ENCODE assay signal across 10 cellular contexts in genomic region chr4:9841072-9841471, GRCh38. TPM values are rescaled to one million over a fixed set of nuclear protein-coding genes. Genes with fewer than 3 reads are reported as not detected.
"Had no signal": no experiment of that assay in that cellular context is flagged by ENCODE, and none has a peak within 500 bp of the region (broad histone marks: within the 10 kb centered on the region; RNA-seq: fewer than 3 reads in every experiment).

No MANE protein-coding gene starts in this region.

- H3K4me3 ChIP-seq: GM23248, HAP-1 had no signal

- H3K4me3 Mint-ChIP-seq: IgD-negative memory B cell had no signal

- H3K4me1 ChIP-seq: HAP-1 had no signal

- H3K36me3 ChIP-seq: HAP-1 had no signal

- H3K4me2 ChIP-seq: KMS-11 had no signal

- H3K9me3 ChIP-seq: HAP-1 had no signal

- H3K27ac Mint-ChIP-seq: IgD-negative memory B cell had no signal

- H3K36me3 Mint-ChIP-seq: IgD-negative memory B cell had no signal

- H3K4me1 Mint-ChIP-seq: IgD-negative memory B cell had no signal

- H3K27ac ChIP-seq: GM23248, HL-60, KMS-11 had no signal

- DNase-seq: GM23248, H7, KBM-7 had no signal

- H3K27me3 Mint-ChIP-seq: IgD-negative memory B cell had no signal

- H2AFZ ChIP-seq: GM23248 had no signal

- ATAC-seq: HCT116, HepG2 had no signal

RNA-seq across cellular contexts. Expression of gene DRD5, which starts 59.6 kb away (rescaled TPM):
- total RNA-seq: GM23248, H7, HepG2, HT1080 had no signal
- polyA plus RNA-seq: GM23248, HepG2, IgD-negative memory B cell had no signal
